In genomic region chr2:214699236-214699635, GRCh38 we compare ENCODE assay signal across 29 cellular contexts.
"Had no signal": no experiment of that assay in that cellular context is flagged by ENCODE, and none has a peak within 500 bp of the region (broad histone marks: within the 10 kb centered on the region; RNA-seq: fewer than 3 reads in every experiment).

No MANE protein-coding gene starts in this region.

- H3K4me1 ChIP-seq: right lobe of liver, uterus had no signal

- H3K27me3 Mint-ChIP-seq: activated CD8-positive, alpha-beta T cell treated with anti-CD3 and anti-CD28 coated beads for 36 hours; dendritic cell treated with granulocyte-macrophage colony-stimulating factor and Interleukin-4, amounts not matched to agents 40 ng/mL and 50 ng/mL, for 4 days; memory B cell; progenitor cell of endocrine pancreas had no signal

- H3K36me3 Mint-ChIP-seq: activated naive CD8-positive, alpha-beta T cell treated with anti-CD3 and anti-CD28 coated beads, Interleukin-2, amount 10 ng/mL, durations not matched to agents 7 days and 5 days; stimulated activated effector memory CD8-positive, alpha-beta T cell treated with anti-CD3 and anti-CD28 coated beads, Interleukin-12 subunit alpha, Interleukin-12 subunit beta, amount 100 ng/mL, for 72 hours had no signal

- H3K36me3 ChIP-seq: esophagus squamous epithelium, ovary, right lobe of liver, thoracic aorta, uterus had no signal

- H3K27ac Mint-ChIP-seq: activated CD8-positive, alpha-beta T cell treated with anti-CD3 and anti-CD28 coated beads for 36 hours; activated naive CD4-positive, alpha-beta T cell treated with anti-CD3 and anti-CD28 coated beads for 36 hours; activated naive CD8-positive, alpha-beta T cell treated with anti-CD3 and anti-CD28 coated beads, Interleukin-2, amount 10 ng/mL, durations not matched to agents 7 days and 5 days; dendritic cell treated with granulocyte-macrophage colony-stimulating factor and Interleukin-4, amounts not matched to agents 40 ng/mL and 50 ng/mL, for 4 days; endodermal cell; memory B cell; naive thymus-derived CD4-positive, alpha-beta T cell; progenitor cell of endocrine pancreas; stimulated activated effector memory CD8-positive, alpha-beta T cell treated with anti-CD3 and anti-CD28 coated beads, Interleukin-12 subunit alpha, Interleukin-12 subunit beta, amount 100 ng/mL, for 72 hours; stimulated activated naive CD8-positive, alpha-beta T cell treated with anti-CD3 and anti-CD28 coated beads, Interleukin-15, Interleukin-2, amounts not matched to agents 100 ng/mL and 50 ng/mL, for 24 hours; T-helper 1 cell treated with Interleukin-12 subunit alpha and Interleukin-12 subunit beta and Interleukin-4 antibody, amounts not matched to agents 30 μg/mL and 1 μg/mL, for 36 hours had no signal

- H3K4me1 Mint-ChIP-seq: activated naive CD8-positive, alpha-beta T cell treated with anti-CD3 and anti-CD28 coated beads, Interleukin-2, amount 10 ng/mL, durations not matched to agents 7 days and 5 days; central memory CD8-positive, alpha-beta T cell; endodermal cell; memory B cell; naive thymus-derived CD4-positive, alpha-beta T cell; stimulated activated effector memory CD8-positive, alpha-beta T cell treated with anti-CD3 and anti-CD28 coated beads, Interleukin-12 subunit alpha, Interleukin-12 subunit beta, amount 100 ng/mL, for 72 hours had no signal

- H3K9me3 ChIP-seq: esophagus squamous epithelium, right lobe of liver, uterus had no signal

- DNase-seq: activated CD4-positive, alpha-beta T cell treated with anti-CD3 and anti-CD28 coated beads for 1 hour; activated CD4-positive, alpha-beta T cell treated with anti-CD3 and anti-CD28 coated beads, Interleukin-2, amount 50 U/mL, for 1 hour; activated CD8-positive, alpha-beta T cell treated with anti-CD3 and anti-CD28 coated beads for 36 hours; activated naive CD4-positive, alpha-beta T cell treated with anti-CD3 and anti-CD28 coated beads for 36 hours; activated naive CD8-positive, alpha-beta T cell treated with anti-CD3 and anti-CD28 coated beads, Interleukin-2, amount 10 ng/mL, durations not matched to agents 7 days and 5 days; activated T-cell treated with anti-CD3 and anti-CD28 coated beads, Interleukin-2, amount 50 U/mL, for 48 hours; amniotic stem cell; endodermal cell; esophagus squamous epithelium; islet precursor cell; left colon; midbrain; naive thymus-derived CD4-positive, alpha-beta T cell; ovary; right lobe of liver; stimulated activated CD4-positive, alpha-beta T cell treated with anti-CD3 and anti-CD28 coated beads, Interleukin-4, amount 100 ng/mL, for 24 hours; T1000; trophoblast cell; uterus had no signal

- H3K4me3 ChIP-seq: esophagus squamous epithelium, ovary, right lobe of liver, skin epidermis, thoracic aorta, uterus had no signal

- H3K27me3 ChIP-seq: esophagus squamous epithelium, ovary, right lobe of liver, uterus had no signal

- H3K4me3 Mint-ChIP-seq: activated CD8-positive, alpha-beta T cell treated with anti-CD3 and anti-CD28 coated beads for 36 hours; activated naive CD4-positive, alpha-beta T cell treated with anti-CD3 and anti-CD28 coated beads for 36 hours; activated naive CD8-positive, alpha-beta T cell treated with anti-CD3 and anti-CD28 coated beads, Interleukin-2, amount 10 ng/mL, durations not matched to agents 7 days and 5 days; central memory CD8-positive, alpha-beta T cell; dendritic cell treated with granulocyte-macrophage colony-stimulating factor and Interleukin-4, amounts not matched to agents 40 ng/mL and 50 ng/mL, for 4 days; endodermal cell; memory B cell; naive thymus-derived CD4-positive, alpha-beta T cell; stimulated activated effector memory CD8-positive, alpha-beta T cell treated with anti-CD3 and anti-CD28 coated beads, Interleukin-12 subunit alpha, Interleukin-12 subunit beta, amount 100 ng/mL, for 72 hours; stimulated activated naive CD8-positive, alpha-beta T cell treated with anti-CD3 and anti-CD28 coated beads, Interleukin-15, Interleukin-2, amounts not matched to agents 100 ng/mL and 50 ng/mL, for 24 hours; T-helper 1 cell treated with Interleukin-12 subunit alpha and Interleukin-12 subunit beta and Interleukin-4 antibody, amounts not matched to agents 30 μg/mL and 1 μg/mL, for 36 hours had no signal

- H3K27ac ChIP-seq: esophagus squamous epithelium, ovary, right lobe of liver, skin epidermis, thoracic aorta, uterus had no signal

- FAIRE-seq: frontal cortex had no signal
